In genomic region chr12:53757095-53757770, GRCh38 we compare ENCODE assay signal across 8 cellular contexts. TPM values are rescaled to one million over a fixed set of nuclear protein-coding genes. Genes with fewer than 3 reads are reported as not detected.
A peak's percentile ranks its signal among the peaks of the same experiment; 100 is the strongest.
DNase-seq lines count a peak whose midpoint lies in the region; ATAC-seq, FAIRE-seq and TF ChIP-seq lines count a peak whose summit lies in the region.

No MANE protein-coding gene starts in this region.

- H3K36me3 ChIP-seq in Peyer's patch (no peaks in the 10 kb centered on the region), osteoblast (ENCODE audit: insufficient read depth, low read length) (no peaks in the 10 kb centered on the region), tibial nerve (no peaks in the 10 kb centered on the region)

- peak; percentile 64 for ATAC-seq in GM21367 (IDR thresholded peaks at IDR 0.05; ENCODE audit: unreplicated experiment)

- H3K9me3 ChIP-seq in Peyer's patch: no peaks in the 10 kb centered on the region
- H3K9me3 ChIP-seq in osteoblast (ENCODE audit: low read depth, low read length): no peaks in the 10 kb centered on the region
- H3K9me3 ChIP-seq in tibial nerve: no peaks in the 10 kb centered on the region

- peak overlapping the region in 2 of 4 donors; percentile 22 for H3K4me3 ChIP-seq in Peyer's patch
- peak overlapping the region; percentile 52 for H3K4me3 ChIP-seq in osteoblast (ENCODE audit: insufficient read depth, low read length)
- no peak overlapping the region for H3K4me3 ChIP-seq in tibial nerve

- DNase-seq in D721Med (ENCODE audit: insufficient read length, low spot score) (no peak), HTR-8/SVneo (ENCODE audit: insufficient read length, low spot score) (peak; percentile 56), Peyer's patch (peak; percentile 84 to 93 (median 85)), globus pallidus (ENCODE audit: low spot score) (peak; percentile 73), osteoblast (ENCODE audit: insufficient read length, low spot score, missing footprints) (peak; percentile 96), tibial nerve (ENCODE audit: low spot score in 2 of 2) (peak; percentile 63 to 74)
- DNase-seq in activated effector memory CD4-positive, alpha-beta T cell treated with anti-CD3 and anti-CD28 coated beads, Interleukin-2, amount 50 U/mL, for 16 hours: peak; percentile 93

- no peaks in the 10 kb centered on the region for H3K79me2 ChIP-seq in osteoblast (ENCODE audit: insufficient read depth, low read length)

- H3K4me2 ChIP-seq in osteoblast (ENCODE audit: insufficient read depth, low read length): peak overlapping the region; percentile 71

- H3K27me3 ChIP-seq in Peyer's patch (no peaks in the 10 kb centered on the region), osteoblast (ENCODE audit: insufficient read depth, low read length) (peaks cover 73% of the 10 kb centered on the region), tibial nerve (peaks cover 0 to 82% of the 10 kb centered on the region in 2 donors)

- TF ChIP-seq CTCF in D721Med (IDR thresholded peaks at IDR 0.05; ENCODE audit: insufficient read depth, missing control alignments): peak; percentile 72
- peak; percentile 78 to 96 (median 82) for TF ChIP-seq CTCF in Peyer's patch (IDR thresholded peaks at IDR 0.05)
- TF ChIP-seq CTCF in osteoblast (IDR thresholded peaks at IDR 0.05; ENCODE audit: extremely low read depth, low read depth, low read length): peak; percentile 90
- TF ChIP-seq CTCF in tibial nerve (IDR thresholded peaks at IDR 0.05): peak; percentile 60 to 90 (median 81)

- TF ChIP-seq POLR2A in Peyer's patch (IDR thresholded peaks at IDR 0.05): no peak
- no peak for TF ChIP-seq POLR2A in tibial nerve (IDR thresholded peaks at IDR 0.05)

- H3K4me1 ChIP-seq in Peyer's patch (peaks cover 0 to 9% (median 3%) of the 10 kb centered on the region in 4 donors), osteoblast (ENCODE audit: insufficient read depth, low read length) (peaks cover 6% of the 10 kb centered on the region), tibial nerve (peaks cover 0 to 12% (median 0%) of the 10 kb centered on the region in 4 donors)

- H4K20me1 ChIP-seq in osteoblast (ENCODE audit: insufficient read depth, low read length): no peaks in the 10 kb centered on the region

- TF ChIP-seq EP300 in tibial nerve (IDR thresholded peaks at IDR 0.05): no peak

- no peak for FAIRE-seq in D721Med (lab: Jason Lieb, UNC)
- FAIRE-seq in HTR-8/SVneo (lab: Jason Lieb, UNC): no peak

- H3K27ac ChIP-seq in Peyer's patch (no peak overlapping the region), osteoblast (ENCODE audit: low read depth, low read length) (no peak overlapping the region), tibial nerve (no peak overlapping the region)

- WGBS in tibial nerve, 2 donors: 7 to 8% methylated on average over 16 to 17 of the region's 17 CpGs

- peak overlapping the region; percentile 55 for H2AFZ ChIP-seq in osteoblast (ENCODE audit: low read length)

RNA-seq across cellular contexts. Expression of gene CISTR, which starts 5.5 kb away (rescaled TPM):
- total RNA-seq in Peyer's patch (not detected), osteoblast (not detected in 2 replicates), tibial nerve (not detected)

RNA-seq across cellular contexts. Expression of gene CALCOCO1, which starts 30.0 kb away (rescaled TPM):
- 100 to 1,000 TPM in 3 of 4 donors, 10 to 100 TPM in 1; 79.7 to 342 (median 175) TPM for total RNA-seq in Peyer's patch
- total RNA-seq in osteoblast: 167 and 174 TPM in 2 replicates
- 100 to 1,000 TPM; 226 to 383 (median 285) TPM for total RNA-seq in tibial nerve
